ENCODE assay signal across 19 cellular contexts in genomic region chr6:167688123-167688522, GRCh38.
"Had no signal": no experiment of that assay in that cellular context is flagged by ENCODE, and none has a peak within 500 bp of the region (broad histone marks: within the 10 kb centered on the region; RNA-seq: fewer than 3 reads in every experiment).

No MANE protein-coding gene starts in this region.

- H3K27me3 ChIP-seq: dorsolateral prefrontal cortex, gastrocnemius medialis, pancreas, right lobe of liver, tibial nerve, upper lobe of left lung had no signal

- ATAC-seq: esophagus mucosa; gastrocnemius medialis; left ventricle myocardium superior; lower lobe of right lung; naive thymus-derived CD8-positive, alpha-beta T cell; pancreas; right lobe of liver; stimulated activated naive B cell treated with anti-CD40 and anti-IgM and Interleukin-4, amounts not matched to agents 10 μg/mL and 1 μg/mL and 100 μg/mL, for 72 hours had no signal

- H3K9me3 ChIP-seq: gastrocnemius medialis, lower lobe of right lung, pancreas, right lobe of liver, thoracic aorta, tibial nerve, upper lobe of left lung had no signal

- H3K36me3 ChIP-seq: gastrocnemius medialis, lower lobe of right lung, pancreas, right lobe of liver, thoracic aorta, tibial nerve, upper lobe of left lung had no signal

- DNase-seq: dorsolateral prefrontal cortex; effector CD8-positive, alpha-beta T cell; endodermal cell; foreskin fibroblast; gastrocnemius medialis; head of caudate nucleus; left ventricle myocardium superior; lower lobe of right lung; naive thymus-derived CD8-positive, alpha-beta T cell; nephron progenitor cell; occipital lobe; pancreas; stimulated activated naive B cell treated with anti-CD40 and anti-IgM and Interleukin-4, amounts not matched to agents 10 μg/mL and 1 μg/mL and 100 μg/mL, for 72 hours; upper lobe of left lung had no signal

- H3K4me3 ChIP-seq: dorsolateral prefrontal cortex, gastrocnemius medialis, lower lobe of right lung, pancreas, right lobe of liver, thoracic aorta, tibial nerve, upper lobe of left lung had no signal

- H3K27ac ChIP-seq: epithelial cell of prostate, gastrocnemius medialis, lower lobe of right lung, pancreas, right lobe of liver, thoracic aorta, tibial nerve, upper lobe of left lung had no signal
